Comparison of ENCODE assay signal across 24 cellular contexts in the genomic region with DNA sequence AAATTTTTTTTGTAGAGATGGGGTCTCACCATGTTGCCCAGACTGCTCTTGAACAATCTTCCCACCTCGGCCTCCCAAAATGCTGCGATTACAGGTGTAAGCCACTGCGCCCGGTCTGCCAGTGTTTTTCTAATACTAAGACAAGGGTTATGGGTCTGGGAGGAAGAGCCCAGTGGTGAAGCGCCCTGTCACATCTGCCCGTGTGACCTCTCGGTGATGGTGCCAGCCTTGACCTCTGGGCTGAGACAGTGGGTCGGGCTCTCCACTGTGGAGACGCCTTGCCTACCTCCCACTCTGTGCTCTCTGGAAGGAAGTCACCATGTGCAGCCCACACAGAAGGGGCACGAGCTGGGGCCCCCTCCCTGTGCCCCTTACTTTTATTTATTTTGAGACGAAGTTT.
"Had no signal": no experiment of that assay in that cellular context is flagged by ENCODE, and none has a peak within 500 bp of the region (broad histone marks: within the 10 kb centered on the region; RNA-seq: fewer than 3 reads in every experiment).

No MANE protein-coding gene starts in this region.

- H3K9me3 ChIP-seq: gastroesophageal sphincter, left lung, right lobe of liver, testis, transverse colon had no signal

- H3K27ac ChIP-seq: coronary artery, gastroesophageal sphincter, left lung, testis had no signal

- H3K4me1 ChIP-seq: testis had no signal

- H3K4me3 ChIP-seq: coronary artery, gastroesophageal sphincter, right lobe of liver, testis, transverse colon had no signal

- ATAC-seq: activated CD4-positive, CD25-positive, alpha-beta regulatory T cell treated with anti-CD3 and anti-CD28 coated beads, Interleukin-2, amount 50 U/mL, for 24 hours; effector memory CD8-positive, alpha-beta T cell; gastroesophageal sphincter; left lung; naive thymus-derived CD4-positive, alpha-beta T cell; right lobe of liver; stimulated activated naive CD8-positive, alpha-beta T cell treated with anti-CD3 and anti-CD28 coated beads, Interleukin-15, Interleukin-2, amounts not matched to agents 100 U/mL and 50 U/mL, for 24 hours had no signal

- H3K27me3 ChIP-seq: right lobe of liver, testis had no signal

- H3K36me3 ChIP-seq: right lobe of liver, transverse colon had no signal

- DNase-seq: activated CD4-positive, alpha-beta T cell treated with anti-CD3 and anti-CD28 coated beads for 48 hours; activated CD4-positive, alpha-beta T cell treated with anti-CD3 and anti-CD28 coated beads, Interleukin-2, amount 50 U/mL, for 48 hours; activated CD8-positive, alpha-beta memory T cell treated with anti-CD3 and anti-CD28 coated beads for 24 hours; activated effector memory CD4-positive, alpha-beta T cell treated with Interleukin-2 at 50 U/mL for 16 hours; activated naive CD4-positive, alpha-beta T cell treated with Interleukin-2 at 50 U/mL for 16 hours; anterior cingulate cortex; cerebellar nuclear complex; effector memory CD8-positive, alpha-beta T cell; erythroblast; hippocampal formation; immature natural killer cell; kidney glomerular epithelial cell; mammary epithelial cell; naive thymus-derived CD4-positive, alpha-beta T cell; stimulated activated CD4-positive, alpha-beta T cell treated with anti-CD3 and anti-CD28 coated beads, Interleukin-12 subunit alpha, Interleukin-12 subunit beta, amount 100 ng/mL, for 4 hours; stimulated activated CD4-positive, alpha-beta T cell treated with anti-CD3 and anti-CD28 coated beads, Interleukin-4, amount 100 ng/mL, for 1 hour; stimulated activated naive CD8-positive, alpha-beta T cell treated with anti-CD3 and anti-CD28 coated beads, Interleukin-15, Interleukin-2, amounts not matched to agents 100 U/mL and 50 U/mL, for 24 hours; testis; transverse colon had no signal
